In the genomic region with DNA sequence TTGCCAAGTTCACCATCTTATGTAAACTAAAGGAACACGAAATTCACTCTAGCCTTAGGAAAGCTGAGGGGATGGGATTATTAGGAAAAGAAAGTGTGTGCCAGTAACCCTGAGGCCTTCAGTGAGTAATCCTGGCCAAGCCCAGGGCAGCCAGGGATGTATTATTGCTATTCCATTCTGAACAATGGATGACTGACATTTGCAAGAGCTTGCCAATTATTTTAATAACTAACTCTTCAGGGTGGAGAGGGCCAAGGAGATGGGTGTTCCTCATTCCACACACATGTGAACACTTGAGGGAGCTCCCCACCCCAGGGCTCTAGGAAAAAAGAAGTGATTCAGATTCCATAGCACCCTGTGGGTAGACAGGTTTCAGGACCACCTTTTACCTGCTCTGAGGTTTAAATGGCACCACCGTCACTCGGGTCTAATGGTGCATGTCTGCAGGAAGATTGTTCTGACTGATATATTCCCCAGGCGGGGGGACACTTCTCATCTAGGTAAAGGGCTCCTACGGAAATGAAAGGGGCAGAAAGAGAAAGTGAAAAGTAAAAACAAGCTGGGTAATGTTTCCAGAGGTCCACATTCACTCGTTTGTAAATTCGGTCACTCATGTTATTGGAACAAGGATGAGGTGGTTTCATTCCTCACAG, we compare ENCODE assay signal across 11 cellular contexts. TPM values are rescaled to one million over a fixed set of nuclear protein-coding genes. Genes with fewer than 3 reads are reported as not detected.
DNase-seq lines count a peak whose midpoint lies in the region; ATAC-seq, FAIRE-seq and TF ChIP-seq lines count a peak whose summit lies in the region.
"Had no signal": no experiment of that assay in that cellular context is flagged by ENCODE, and none has a peak within 500 bp of the region (broad histone marks: within the 10 kb centered on the region; RNA-seq: fewer than 3 reads in every experiment).

No MANE protein-coding gene starts in this region.

- WGBS in small intestine, 3 donors = 65 to 73% (median 72%) methylated on average over 7 of the region's 7 CpGs

- ATAC-seq in HG03175 (IDR thresholded peaks at IDR 0.05; ENCODE audit: unreplicated experiment) = peak; percentile 68
- peak; percentile 23 to 35 for ATAC-seq in naive B cell (ENCODE audit: low read depth in 2 of 2)
- ATAC-seq: WTC11 had no signal

- DNase-seq in Daoy (ENCODE audit: low read depth) (peak; percentile 36), chondrocyte (ENCODE audit: low spot score) (peak; percentile 9), naive B cell (no peak), middle frontal gyrus (ENCODE audit: extremely low spot score, low spot score) (no peak), NCI-H1092 treated with DMSO at 0.1 percent for 48 hours (lab: John Stamatoyannopoulos, UW) (no peak), HTR-8/SVneo (ENCODE audit: insufficient read length, low spot score) (no peak), small intestine (no peak)
- DNase-seq: DND-41, NCI-H524 had no signal

- H3K9me3 ChIP-seq in small intestine (ENCODE audit: control insufficient read depth, low read depth) = no peaks in the 10 kb centered on the region

- H3K4me1 Mint-ChIP-seq in chondrocyte (ENCODE audit: low read depth) = peaks cover 59% of the 10 kb centered on the region
- peaks cover 6 to 17% (median 15%) of the 10 kb centered on the region in 3 donors for H3K4me1 Mint-ChIP-seq in naive B cell

- TF ChIP-seq CTCF in chondrocyte (IDR thresholded peaks at IDR 0.05) = peak; percentile 23

- no peak overlapping the region for H3K4me3 ChIP-seq in small intestine (ENCODE audit: low read depth in 1 of 2, low read length in 2 of 2)

- H3K4me1 ChIP-seq in small intestine (ENCODE audit: control insufficient read depth in 2 of 2, insufficient read depth in 1 of 2, low read depth in 1 of 2, low read length in 1 of 2) = peaks cover 0 to 5% of the 10 kb centered on the region in 2 donors

- H3K36me3 Mint-ChIP-seq in chondrocyte (ENCODE audit: low read depth) (peaks cover 9% of the 10 kb centered on the region), naive B cell (no peaks in the 10 kb centered on the region)

- H3K4me3 Mint-ChIP-seq in chondrocyte (ENCODE audit: unreplicated experiment) (no peak overlapping the region), naive B cell (peak overlapping the region in 1 of 8 donors; percentile 44)
- H3K4me3 Mint-ChIP-seq: WTC11 had no signal

- H3K27me3 ChIP-seq in small intestine (ENCODE audit: control insufficient read depth in 2 of 2, insufficient read depth in 2 of 2, low read length in 2 of 2) = no peaks in the 10 kb centered on the region

- FAIRE-seq in HTR-8/SVneo (lab: Jason Lieb, UNC) (no peak), small intestine (lab: Jason Lieb, UNC) (no peak)

- H3K9me3 Mint-ChIP-seq in chondrocyte (ENCODE audit: low read depth) (peaks cover 5% of the 10 kb centered on the region), naive B cell (no peaks in the 10 kb centered on the region)
- H3K9me3 Mint-ChIP-seq: WTC11 had no signal

- H3K27ac Mint-ChIP-seq in chondrocyte (ENCODE audit: unreplicated experiment) (peak overlapping the region; percentile 66), naive B cell (peak overlapping the region in 1 of 6 donors; percentile 64)
- H3K27ac Mint-ChIP-seq: WTC11 had no signal

- H3K27me3 Mint-ChIP-seq in chondrocyte (ENCODE audit: low read depth) = no peaks in the 10 kb centered on the region
- H3K27me3 Mint-ChIP-seq in naive B cell = peaks cover 0 to 12% (median 0%) of the 10 kb centered on the region in 3 donors

- H3K36me3 ChIP-seq in small intestine (ENCODE audit: control insufficient read depth in 2 of 2, insufficient read depth in 2 of 2, low read length in 2 of 2) = peaks cover 0 to 3% of the 10 kb centered on the region in 2 donors

- no peak overlapping the region for H3K27ac ChIP-seq in small intestine (ENCODE audit: low read depth in 1 of 2, low read length in 1 of 2)

RNA-seq across cellular contexts. Expression of gene TK2, which starts 41.5 kb away (rescaled TPM):
- 8.5 TPM in 2 replicates for total RNA-seq in Daoy (2014; rRNA removed; shearing (Covaris generic))
- 30.4 to 34.3 TPM (median 33.6 TPM) in 3 replicates for total RNA-seq in chondrocyte
- polyA plus RNA-seq in naive B cell (ENCODE audit: low read depth in 6 of 6) (1 to 10 TPM; 1.8 to 5.9 (median 3.8) TPM), small intestine (10 to 100 TPM in 2 of 3 donors, 1 to 10 TPM in 1; 9.2 to 14.1 (median 11.2) TPM)

RNA-seq across cellular contexts. Expression of gene CKLF, which starts 44.0 kb away (rescaled TPM):
- 156 and 168 TPM in 2 replicates for total RNA-seq in Daoy (2014; rRNA removed; shearing (Covaris generic))
- 47.3 to 52.8 TPM (median 51.9 TPM) in 3 replicates for total RNA-seq in chondrocyte
- polyA plus RNA-seq in naive B cell (ENCODE audit: low read depth in 6 of 6) (100 to 1,000 TPM in 1 of 6 donors, 10 to 100 TPM in 5; 55.2 to 108 (median 67.7) TPM), small intestine (10 to 100 TPM; 26.8 to 55.1 (median 44.0) TPM)

RNA-seq across cellular contexts. Expression of gene CMTM1, which starts 57.9 kb away (rescaled TPM):
- total RNA-seq in Daoy (2014; rRNA removed; shearing (Covaris generic)) = 1.4 and 2.2 TPM in 2 replicates
- 6.3 to 11.9 TPM (median 9.6 TPM) in 3 replicates for total RNA-seq in chondrocyte
- under 1 TPM in 4 of 6 donors, not detected in 2; 0.49 to 0.97 (median 0.70) TPM for polyA plus RNA-seq in naive B cell (ENCODE audit: low read depth in 6 of 6)
- under 1 TPM in 1 of 3 donors, not detected in 2; 0.36 TPM for polyA plus RNA-seq in small intestine

Comparison
In these comparisons a context has a peak if more than half of its experiments do, and no peak if none do; other contexts are left out.
1. DNase-seq: peak in Daoy (single experiment) and chondrocyte (single experiment); none in naive B cell (single experiment), middle frontal gyrus (single experiment), NCI-H1092 treated with DMSO at 0.1 percent for 48 hours (single experiment), HTR-8/SVneo (single experiment) and small intestine (single experiment).